ENCODE assay signal across 9 cellular contexts in the genomic region with DNA sequence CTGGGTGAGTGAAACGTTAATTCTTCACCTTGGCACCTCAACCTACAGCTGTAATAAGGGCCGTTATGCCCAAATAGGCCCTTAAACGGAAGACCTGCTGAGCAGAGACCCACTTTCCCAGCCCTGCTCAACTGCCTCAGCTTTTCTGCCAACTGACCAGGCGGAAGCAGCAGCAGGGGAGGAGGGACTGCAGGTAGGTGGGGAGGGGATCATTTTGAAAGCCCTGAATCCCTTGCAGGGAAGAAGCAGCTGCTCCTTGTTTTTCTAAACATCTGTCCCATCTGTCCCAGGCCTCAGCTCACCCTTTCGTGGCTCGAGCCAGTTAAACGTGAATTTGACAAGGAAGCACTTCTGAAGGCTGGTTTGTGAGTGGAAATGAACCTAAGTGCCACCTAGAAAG. TPM values are rescaled to one million over a fixed set of nuclear protein-coding genes. Genes with fewer than 3 reads are reported as not detected.
DNase-seq lines count a peak whose midpoint lies in the region; ATAC-seq and TF ChIP-seq lines count a peak whose summit lies in the region.
"Had no signal": no experiment of that assay in that cellular context is flagged by ENCODE, and none has a peak within 500 bp of the region (broad histone marks: within the 10 kb centered on the region; RNA-seq: fewer than 3 reads in every experiment).

No MANE protein-coding gene starts in this region.

- H3K27ac Mint-ChIP-seq in osteocyte (ENCODE audit: unreplicated experiment), result no peak overlapping the region

- H3K27me3 Mint-ChIP-seq in osteocyte (ENCODE audit: unreplicated experiment), result peaks cover 20% of the 10 kb centered on the region

- no peaks in the 10 kb centered on the region for H3K9me3 Mint-ChIP-seq in osteocyte (ENCODE audit: unreplicated experiment)

- H3K27me3 ChIP-seq in DND-41 (ENCODE audit: insufficient read depth, low read length, poor library complexity) (no peaks in the 10 kb centered on the region), dorsolateral prefrontal cortex (no peaks in the 10 kb centered on the region), right atrium auricular region (no peaks in the 10 kb centered on the region)

- DNase-seq in DND-41, result no peak
- DNase-seq in NCI-H524 treated with DMSO at 0.1 percent for 48 hours (lab: John Stamatoyannopoulos, UW), result peak; percentile 71
- DNase-seq in dorsolateral prefrontal cortex, result peak in 1 of 10 donors; percentile 30
- no peak for DNase-seq in osteocyte (ENCODE audit: extremely low spot score, unreplicated experiment)
- DNase-seq in 8988T, result no peak
- DNase-seq in HuH-7 (ENCODE audit: low spot score), result no peak
- no peak for DNase-seq in right atrium auricular region (ENCODE audit: low spot score)
- DNase-seq: stimulated activated naive CD4-positive, alpha-beta T cell treated with Interleukin-2 at 50 U/mL for 16 hours had no signal

- TF ChIP-seq CTCF in DND-41 (IDR thresholded peaks at IDR 0.05; ENCODE audit: borderline replicate concordance, extremely low read depth, low read length, poor library complexity, severe bottlenecking), result no peak
- TF ChIP-seq CTCF in dorsolateral prefrontal cortex (IDR thresholded peaks at IDR 0.05 in 54 of 56, conservative IDR thresholded peaks at IDR 0.05 in 2 of 56; ENCODE audit: low read depth in 1 of 56, partially characterized antibody in 56 of 56), result no peak
- no peak for TF ChIP-seq CTCF in osteocyte (IDR thresholded peaks at IDR 0.05)
- no peak for TF ChIP-seq CTCF in right atrium auricular region (IDR thresholded peaks at IDR 0.05)

- no peaks in the 10 kb centered on the region for H4K20me1 ChIP-seq in DND-41 (ENCODE audit: insufficient read depth, low read length)

- no peaks in the 10 kb centered on the region for H3K9me3 ChIP-seq in DND-41 (ENCODE audit: insufficient read depth, low read length, severe bottlenecking)
- H3K9me3 ChIP-seq in right atrium auricular region, result no peaks in the 10 kb centered on the region

- ATAC-seq in DND-41 (ENCODE audit: insufficient read depth, low read depth) (no peak), GM18502 (IDR thresholded peaks at IDR 0.05; ENCODE audit: poor library complexity, unreplicated experiment) (no peak)

- peaks cover 15% of the 10 kb centered on the region for H3K4me1 Mint-ChIP-seq in osteocyte (ENCODE audit: unreplicated experiment)

- peaks cover 39% of the 10 kb centered on the region for H3K79me2 ChIP-seq in DND-41 (ENCODE audit: insufficient read depth, low read length)

- H3K27ac ChIP-seq in DND-41 (ENCODE audit: low read length) (peak overlapping the region; percentile 89; the same call in 1 of the 2 replicates), dorsolateral prefrontal cortex (peak overlapping the region in 10 of 59 donors; percentile 1 to 89 (median 82)), right atrium auricular region (peak overlapping the region in 1 of 2 donors; percentile 82)

- H3K9ac ChIP-seq in DND-41 (ENCODE audit: low read depth, low read length), result peak overlapping the region; percentile 90

- no peaks in the 10 kb centered on the region for H3K36me3 Mint-ChIP-seq in osteocyte (ENCODE audit: unreplicated experiment)

- peak overlapping the region; percentile 78 for H2AFZ ChIP-seq in DND-41 (ENCODE audit: low read depth, low read length)

- H3K4me3 Mint-ChIP-seq in osteocyte (ENCODE audit: unreplicated experiment), result peak overlapping the region; percentile 82

- peak overlapping the region; percentile 82 for H3K4me2 ChIP-seq in DND-41 (ENCODE audit: insufficient read depth, low read length)

- peak overlapping the region in 1 of 2 experiments; percentile 86; a peak in 2 of 4 replicates for H3K4me3 ChIP-seq in DND-41 (ENCODE audit: low read depth in 1 of 2, low read length in 2 of 2)
- peak overlapping the region in 57 of 59 donors; percentile 63 to 100 (median 91) for H3K4me3 ChIP-seq in dorsolateral prefrontal cortex
- peak overlapping the region in 1 of 2 donors; percentile 91 for H3K4me3 ChIP-seq in right atrium auricular region

- H3K4me1 ChIP-seq in DND-41 (ENCODE audit: insufficient read depth, low read length) (peaks cover 36% of the 10 kb centered on the region), right atrium auricular region (peaks cover 0 to 27% of the 10 kb centered on the region in 2 donors)

- intact Hi-C loops in dorsolateral prefrontal cortex (cut with DNase I), result loop anchor here (5.0 to 10.0 kb wide), 2 partner anchors 107 to 756 kb away; a partner anchor contains a TSS

- H3K36me3 ChIP-seq in DND-41 (ENCODE audit: insufficient read depth, low read length), result no peaks in the 10 kb centered on the region; the same call in 1 of the 2 replicates
- H3K36me3 ChIP-seq in right atrium auricular region, result no peaks in the 10 kb centered on the region

RNA-seq across cellular contexts. Expression of a gene that starts 1.0 kb away (rescaled TPM):
- 10 to 100 TPM; 10.0 to 27.2 (median 17.9) TPM for total RNA-seq in dorsolateral prefrontal cortex
- total RNA-seq in osteocyte, result 11.5 and 11.8 TPM in 2 replicates
- total RNA-seq in right atrium auricular region, result 10 to 100 TPM; 27.4 to 41.8 TPM
